9 cellular contexts compared by ENCODE assay signal in the genomic region with DNA sequence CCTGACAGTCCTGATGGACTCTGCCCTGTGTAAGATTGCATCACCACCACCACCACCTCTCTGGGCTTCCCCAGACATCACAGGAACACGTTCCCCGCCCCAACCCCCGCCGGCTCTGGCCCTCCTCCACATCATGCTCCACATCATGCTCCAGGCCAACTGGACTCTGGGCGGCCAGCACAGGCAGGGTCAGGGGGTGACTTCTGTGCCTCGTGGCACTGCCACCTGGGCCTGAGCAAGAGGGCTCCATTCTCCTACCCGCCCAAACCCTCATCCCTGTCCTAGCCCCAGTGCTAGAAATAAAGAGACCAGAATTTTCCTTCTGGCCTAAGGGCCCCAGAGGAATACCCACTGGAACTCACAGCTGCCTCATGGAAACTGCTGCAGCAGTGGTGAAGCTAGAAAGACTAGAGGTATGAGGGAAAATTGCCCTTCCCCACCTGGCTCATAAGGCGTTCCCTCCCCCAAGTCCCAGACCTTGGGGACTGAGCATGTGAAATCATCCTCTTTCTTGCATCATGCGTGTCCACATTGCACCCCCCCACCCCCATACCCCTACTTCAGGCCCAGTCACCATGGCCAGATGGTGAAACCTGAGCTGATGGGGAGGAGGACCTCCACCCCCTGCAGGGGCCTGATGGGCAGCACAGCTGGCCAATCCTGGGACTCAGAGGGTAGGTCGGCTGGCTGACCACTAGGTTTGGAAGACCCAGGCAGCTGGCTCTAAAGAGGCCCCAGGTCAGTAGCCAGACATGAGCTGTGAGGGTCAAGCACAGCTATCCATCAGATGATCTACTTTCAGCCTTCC. TPM values are rescaled to one million over a fixed set of nuclear protein-coding genes. Genes with fewer than 3 reads are reported as not detected.
DNase-seq lines count a peak whose midpoint lies in the region; ATAC-seq, FAIRE-seq and TF ChIP-seq lines count a peak whose summit lies in the region.
"Had no signal": no experiment of that assay in that cellular context is flagged by ENCODE, and none has a peak within 500 bp of the region (broad histone marks: within the 10 kb centered on the region; RNA-seq: fewer than 3 reads in every experiment).

Gene INHBE, plus strand, starts transcription at position 742 of the 808 bp plus-strand sequence. CDS start 230 bp downstream, outside the sequence.

- peaks cover 35% of the 10 kb centered on the region for H3K4me1 ChIP-seq in psoas muscle

- H3K27me3 Mint-ChIP-seq in activated CD4-positive, alpha-beta T cell treated with anti-CD3 and anti-CD28 coated beads, Interleukin-2, amount 10 ng/mL, durations not matched to agents 24 days and 14 days = peaks cover 2% of the 10 kb centered on the region
- no peaks in the 10 kb centered on the region for H3K27me3 Mint-ChIP-seq in chondrocyte (ENCODE audit: low read depth)

- 22 to 23% (median 23%) methylated on average over 9 to 10 of the region's 10 CpGs for WGBS in psoas muscle, 3 donors

- FAIRE-seq in frontal cortex (lab: Jason Lieb, UNC) = no peak

- H3K4me3 Mint-ChIP-seq in activated CD4-positive, alpha-beta T cell treated with anti-CD3 and anti-CD28 coated beads, Interleukin-2, amount 10 ng/mL, durations not matched to agents 24 days and 14 days = peak within 1 kb of the TSS; percentile 53
- H3K4me3 Mint-ChIP-seq in chondrocyte (ENCODE audit: unreplicated experiment) = peak within 1 kb of the TSS; percentile 52

- no peak for DNase-seq in activated CD4-positive, alpha-beta T cell treated with anti-CD3 and anti-CD28 coated beads, Interleukin-2, amount 10 ng/mL, durations not matched to agents 24 days and 14 days
- no peak for DNase-seq in activated CD4-positive, alpha-beta T cell treated with anti-CD3 and anti-CD28 coated beads for 4 hours
- peak; percentile 57 for DNase-seq in NCI-H226
- DNase-seq in chondrocyte (ENCODE audit: low spot score) = peak; percentile 93
- peak; percentile 64 to 80 for DNase-seq in psoas muscle
- no peak for DNase-seq in frontal cortex (ENCODE audit: low spot score in 2 of 2)

- no peaks in the 10 kb centered on the region for H3K36me3 ChIP-seq in psoas muscle (ENCODE audit: insufficient read depth in 1 of 2, low read depth in 1 of 2)

- peak within 1 kb of the TSS; percentile 65 for H3K27ac ChIP-seq in psoas muscle

- peak within 1 kb of the TSS; percentile 34 for H3K4me3 ChIP-seq in psoas muscle
- H3K4me3 ChIP-seq: body of pancreas had no signal

- TF ChIP-seq CTCF in chondrocyte (IDR thresholded peaks at IDR 0.05) (no peak), psoas muscle (IDR thresholded peaks at IDR 0.05) (no peak)

- ATAC-seq in psoas muscle (peak; percentile 21 to 66 (median 40)), HG02938 (IDR thresholded peaks at IDR 0.05; ENCODE audit: unreplicated experiment) (no peak), GM21529 (IDR thresholded peaks at IDR 0.05; ENCODE audit: unreplicated experiment) (no peak)
- ATAC-seq: body of pancreas had no signal

- H3K9me3 Mint-ChIP-seq in activated CD4-positive, alpha-beta T cell treated with anti-CD3 and anti-CD28 coated beads, Interleukin-2, amount 10 ng/mL, durations not matched to agents 24 days and 14 days = no peaks in the 10 kb centered on the region
- no peaks in the 10 kb centered on the region for H3K9me3 Mint-ChIP-seq in chondrocyte (ENCODE audit: low read depth)

- peak within 1 kb of the TSS; percentile 7 for H3K27ac Mint-ChIP-seq in activated CD4-positive, alpha-beta T cell treated with anti-CD3 and anti-CD28 coated beads, Interleukin-2, amount 10 ng/mL, durations not matched to agents 24 days and 14 days
- H3K27ac Mint-ChIP-seq in chondrocyte (ENCODE audit: unreplicated experiment) = peak within 1 kb of the TSS; percentile 83

- H3K36me3 Mint-ChIP-seq in activated CD4-positive, alpha-beta T cell treated with anti-CD3 and anti-CD28 coated beads, Interleukin-2, amount 10 ng/mL, durations not matched to agents 24 days and 14 days (ENCODE audit: low read depth) = no peaks in the 10 kb centered on the region
- H3K36me3 Mint-ChIP-seq in chondrocyte (ENCODE audit: low read depth) = no peaks in the 10 kb centered on the region

- intact Hi-C loops in activated CD4-positive, alpha-beta T cell treated with anti-CD3 and anti-CD28 coated beads, Interleukin-2, amount 10 ng/mL, durations not matched to agents 24 days and 14 days (cut with micrococcal nuclease) = no loop called here
- intact Hi-C loops in psoas muscle (cut with DNase I) = loop anchor here (5.0 kb wide), 2 partner anchors 152 to 192 kb away; no protein-coding TSS in a partner anchor

- H3K4me1 Mint-ChIP-seq in activated CD4-positive, alpha-beta T cell treated with anti-CD3 and anti-CD28 coated beads, Interleukin-2, amount 10 ng/mL, durations not matched to agents 24 days and 14 days = peaks cover 24% of the 10 kb centered on the region
- peaks cover 74% of the 10 kb centered on the region for H3K4me1 Mint-ChIP-seq in chondrocyte (ENCODE audit: low read depth)

- no peaks in the 10 kb centered on the region for H3K27me3 ChIP-seq in psoas muscle (ENCODE audit: insufficient read depth in 3 of 3, low read length in 2 of 3)
- H3K27me3 ChIP-seq: body of pancreas had no signal

- H3K9me3 ChIP-seq in psoas muscle = no peaks in the 10 kb centered on the region
- H3K9me3 ChIP-seq: body of pancreas had no signal

RNA-seq across cellular contexts. Expression of gene INHBE, which starts in this region (rescaled TPM):
- total RNA-seq in activated CD4-positive, alpha-beta T cell treated with anti-CD3 and anti-CD28 coated beads, Interleukin-2, amount 10 ng/mL, durations not matched to agents 24 days and 14 days = 0.07 TPM in 1 of 2 replicates, not detected in the other
- total RNA-seq in chondrocyte (0.77 to 8.5 TPM (median 8.4 TPM) in 3 replicates), psoas muscle (1 to 10 TPM in 2 of 4 donors, under 1 TPM in 2; 0.23 to 6.8 (median 2.1) TPM), frontal cortex (not detected)
- 1 to 10 TPM in 1 of 3 donors, under 1 TPM in 2; 0.18 to 1.4 (median 0.18) TPM for polyA plus RNA-seq in psoas muscle
- total RNA-seq: body of pancreas had no signal

Comparison
In these comparisons a context has a peak if more than half of its experiments do, and no peak if none do; other contexts are left out.
1. DNase-seq: peak in NCI-H226 (single experiment), chondrocyte (single experiment) and psoas muscle (2 of 2); none in activated CD4-positive, alpha-beta T cell treated with anti-CD3 and anti-CD28 coated beads, Interleukin-2, amount 10 ng/mL, durations not matched to agents 24 days and 14 days (single experiment), activated CD4-positive, alpha-beta T cell treated with anti-CD3 and anti-CD28 coated beads for 4 hours (0 of 2) and frontal cortex (0 of 2).
2. ATAC-seq: peak in psoas muscle (4 of 4); none in HG02938 (single experiment) and GM21529 (single experiment).